ENCODE assay signal across 18 cellular contexts in the genomic region with DNA sequence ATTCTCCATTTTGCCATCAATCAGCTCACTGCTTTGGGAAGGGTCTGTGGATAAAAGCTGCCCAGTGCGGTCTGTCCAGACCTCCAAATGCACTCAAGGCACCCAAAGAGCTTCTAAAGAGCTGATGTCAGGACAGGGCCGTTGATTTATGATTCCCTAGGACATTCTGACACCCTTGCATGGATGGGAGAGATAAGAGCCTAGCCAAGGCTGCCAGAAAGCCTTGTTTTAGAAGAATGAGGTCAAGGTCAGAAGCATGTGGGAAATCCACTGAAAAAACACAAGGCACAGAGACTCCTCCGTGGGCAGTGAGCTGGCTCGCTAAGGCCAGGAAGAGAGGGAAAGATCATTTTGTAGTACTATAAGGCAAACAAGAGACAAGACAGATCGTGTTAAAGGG.
DNase-seq lines count a peak whose midpoint lies in the region; ATAC-seq, FAIRE-seq and TF ChIP-seq lines count a peak whose summit lies in the region.
"Had no signal": no experiment of that assay in that cellular context is flagged by ENCODE, and none has a peak within 500 bp of the region (broad histone marks: within the 10 kb centered on the region; RNA-seq: fewer than 3 reads in every experiment).

No MANE protein-coding gene starts in this region.

- no peak overlapping the region for H4K91ac ChIP-seq in mesenchymal stem cell (ENCODE audit: low read length)

- H3K4me1 Mint-ChIP-seq in activated T-helper 2 cell treated with anti-CD3 and anti-CD28 coated beads, Interferon-gamma antibody, Interleukin-2, Interleukin-4, amounts not matched to agents 10 μg/mL and 5 μg/mL and 100 μg/mL, durations not matched to agents 14 hours and 24 hours and 36 hours (ENCODE audit: low read depth): no peaks in the 10 kb centered on the region

- no peak for TF ChIP-seq CTCF in K562 (IDR thresholded peaks at IDR 0.05 in 2 of 3, conservative IDR thresholded peaks at IDR 0.05 in 1 of 3; ENCODE audit: insufficient read depth in 2 of 3, low read depth in 1 of 3, low read length in 3 of 3)

- H3K27ac Mint-ChIP-seq in activated T-helper 2 cell treated with anti-CD3 and anti-CD28 coated beads, Interferon-gamma antibody, Interleukin-2, Interleukin-4, amounts not matched to agents 10 μg/mL and 5 μg/mL and 100 μg/mL, durations not matched to agents 14 hours and 24 hours and 36 hours: no peak overlapping the region
- H3K27ac Mint-ChIP-seq: GM23338 had no signal

- DNase-seq in left cardiac atrium: no peak
- no peak for DNase-seq in Right ventricle myocardium superior
- DNase-seq in K562 (ENCODE audit: extremely low read depth in 1 of 4, low spot score in 3 of 4): no peak
- DNase-seq in mesenchymal stem cell: peak; percentile 61
- DNase-seq in ureter (ENCODE audit: low spot score): peak; percentile 42
- DNase-seq in NOMO-1 treated with DMSO at 0.1 percent for 48 hours (lab: John Stamatoyannopoulos, UW; ENCODE audit: unreplicated experiment): no peak
- no peak for DNase-seq in activated T-helper 2 cell treated with anti-CD3 and anti-CD28 coated beads, Interferon-gamma antibody, Interleukin-2, Interleukin-4, amounts not matched to agents 10 μg/mL and 5 μg/mL and 100 μg/mL, durations not matched to agents 14 hours and 24 hours and 36 hours (ENCODE audit: low spot score)
- DNase-seq in NCI-H446 treated with DMSO at 0.1 percent for 48 hours (lab: John Stamatoyannopoulos, UW): no peak
- DNase-seq: C1 segment of cervical spinal cord, COR-L47, GDM1, KG1, NCI-H1092, NCI-H345 had no signal

- H3K27me3 ChIP-seq in K562 (ENCODE audit: control insufficient read depth in 2 of 2, insufficient read depth in 2 of 2, low read length in 2 of 2) (no peaks in the 10 kb centered on the region), mesenchymal stem cell (ENCODE audit: control insufficient read depth in 1 of 2, insufficient read depth in 1 of 2, low read length in 2 of 2) (no peaks in the 10 kb centered on the region)

- H3K9ac ChIP-seq in K562 (ENCODE audit: insufficient read depth in 1 of 2, low read depth in 2 of 2, low read length in 2 of 2) (no peak overlapping the region), mesenchymal stem cell (ENCODE audit: low read length) (no peak overlapping the region)

- ATAC-seq in left cardiac atrium (peak; percentile 8 to 50), Right ventricle myocardium superior (ENCODE audit: poor library complexity) (no peak), K562 (no peak)
- ATAC-seq: GM23338 had no signal

- H3K18ac ChIP-seq in mesenchymal stem cell (ENCODE audit: low read depth in 1 of 2, low read length in 2 of 2): no peak overlapping the region

- H3K14ac ChIP-seq in mesenchymal stem cell (ENCODE audit: low read length in 2 of 2): no peak overlapping the region

- H3K9me3 ChIP-seq in K562 (replicated peaks; ENCODE audit: control insufficient read depth, insufficient read depth, low read depth, low read length): no peaks in the 10 kb centered on the region
- no peaks in the 10 kb centered on the region for H3K9me3 ChIP-seq in mesenchymal stem cell (ENCODE audit: control insufficient read depth, low read length)

- no peak overlapping the region for H4K8ac ChIP-seq in mesenchymal stem cell (ENCODE audit: low read length)

- no peaks in the 10 kb centered on the region for H3K36me3 Mint-ChIP-seq in activated T-helper 2 cell treated with anti-CD3 and anti-CD28 coated beads, Interferon-gamma antibody, Interleukin-2, Interleukin-4, amounts not matched to agents 10 μg/mL and 5 μg/mL and 100 μg/mL, durations not matched to agents 14 hours and 24 hours and 36 hours (ENCODE audit: low read depth)

- TF ChIP-seq POLR2A in K562 (conservative IDR thresholded peaks at IDR 0.05): no peak

- WGBS in K562 (ENCODE audit: insufficient coverage, low coverage, missing lambda C conversion rate): 3% methylated on average over 5 of the region's 5 CpGs
- WGBS in mesenchymal stem cell: 21% methylated on average over 5 of the region's 5 CpGs

- in situ Hi-C loops in K562 (cut with MboI): no loop called here

- no peak overlapping the region for H3K4me3 ChIP-seq in K562
- H3K4me3 ChIP-seq in mesenchymal stem cell (ENCODE audit: insufficient read depth in 1 of 2, low read depth in 1 of 2, low read length in 2 of 2): no peak overlapping the region
- H3K4me3 ChIP-seq: GM23338 had no signal

- no peak overlapping the region for H2AK5ac ChIP-seq in mesenchymal stem cell (ENCODE audit: low read length, severe bottlenecking)

- no peaks in the 10 kb centered on the region for H3K79me2 ChIP-seq in K562 (ENCODE audit: control insufficient read depth, insufficient read depth, low read length)

- no peak for TF ChIP-seq RAD21 in K562 (CRISPR knock-in tag; conservative IDR thresholded peaks at IDR 0.05 in 1 of 2, IDR thresholded peaks at IDR 0.05 in 1 of 2)

- no peak for FAIRE-seq in K562 (lab: Jason Lieb, UNC)
- FAIRE-seq: GM12892, GM19239 had no signal

- POLR2A ChIA-PET in K562 (lab: Yijun Ruan, JAX): no interaction called here

- no peak overlapping the region for H2BK120ac ChIP-seq in mesenchymal stem cell (ENCODE audit: low read depth, low read length)

- no peak overlapping the region for H3K23ac ChIP-seq in mesenchymal stem cell (ENCODE audit: low read length in 2 of 2)

- H3K4me3 Mint-ChIP-seq in activated T-helper 2 cell treated with anti-CD3 and anti-CD28 coated beads, Interferon-gamma antibody, Interleukin-2, Interleukin-4, amounts not matched to agents 10 μg/mL and 5 μg/mL and 100 μg/mL, durations not matched to agents 14 hours and 24 hours and 36 hours (ENCODE audit: low read depth): no peak overlapping the region
- H3K4me3 Mint-ChIP-seq: GM23338 had no signal

- no peak overlapping the region for H2BK12ac ChIP-seq in mesenchymal stem cell (ENCODE audit: low read length in 2 of 2)

- H2BK5ac ChIP-seq in mesenchymal stem cell (ENCODE audit: low read depth, low read length, poor library complexity, severe bottlenecking): no peak overlapping the region

- H2BK15ac ChIP-seq in mesenchymal stem cell (ENCODE audit: low read depth, poor library complexity, severe bottlenecking): no peak overlapping the region

- peaks cover 36% of the 10 kb centered on the region for H3K9me3 Mint-ChIP-seq in activated T-helper 2 cell treated with anti-CD3 and anti-CD28 coated beads, Interferon-gamma antibody, Interleukin-2, Interleukin-4, amounts not matched to agents 10 μg/mL and 5 μg/mL and 100 μg/mL, durations not matched to agents 14 hours and 24 hours and 36 hours
- H3K9me3 Mint-ChIP-seq: GM23338 had no signal

- no peak for TF ChIP-seq EP300 in K562 (IDR thresholded peaks at IDR 0.05; ENCODE audit: low read length)

- no peak overlapping the region for H3K27ac ChIP-seq in K562 (ENCODE audit: extremely low read depth, low read depth, low read length)
- H3K27ac ChIP-seq in mesenchymal stem cell (ENCODE audit: low read length, poor library complexity, severe bottlenecking): no peak overlapping the region
- H3K27ac ChIP-seq: HL-60 had no signal

- no peak overlapping the region for H3K4ac ChIP-seq in mesenchymal stem cell (ENCODE audit: low read depth in 1 of 2, low read length in 2 of 2)

- BruUV-seq in K562 (replicated peaks; lab: Mats Ljungman, UMichigan): no TSS peak

- CTCF ChIA-PET in K562 (lab: Yijun Ruan, JAX; ENCODE audit: low intra/inter-chr PET ratio): no interaction called here

- H3K4me2 ChIP-seq in K562 (ENCODE audit: insufficient read depth, low read length) (no peak overlapping the region), mesenchymal stem cell (ENCODE audit: low read length, poor library complexity, severe bottlenecking) (no peak overlapping the region)
- H3K4me2 ChIP-seq: GM23338 had no signal

- no peaks in the 10 kb centered on the region for H4K20me1 ChIP-seq in K562 (replicated peaks; ENCODE audit: control insufficient read depth, insufficient read depth, low read length)

- H3K9me1 ChIP-seq in K562 (ENCODE audit: control insufficient read depth, insufficient read depth, low read length): no peaks in the 10 kb centered on the region

- intact Hi-C loops in left cardiac atrium (cut with DNase I) (no loop called here), Right ventricle myocardium superior (cut with DNase I) (no loop called here), K562 (cut with micrococcal nuclease) (no loop called here)
- intact Hi-C loops in activated T-helper 2 cell treated with anti-CD3 and anti-CD28 coated beads, Interferon-gamma antibody, Interleukin-2, Interleukin-4, amounts not matched to agents 10 μg/mL and 5 μg/mL and 100 μg/mL, durations not matched to agents 14 hours and 24 hours and 36 hours (cut with micrococcal nuclease): no loop called here

- H3K27me3 Mint-ChIP-seq in activated T-helper 2 cell treated with anti-CD3 and anti-CD28 coated beads, Interferon-gamma antibody, Interleukin-2, Interleukin-4, amounts not matched to agents 10 μg/mL and 5 μg/mL and 100 μg/mL, durations not matched to agents 14 hours and 24 hours and 36 hours (ENCODE audit: low read depth): no peaks in the 10 kb centered on the region

- H3K36me3 ChIP-seq in K562 (ENCODE audit: control insufficient read depth, insufficient read depth, low read length) (no peaks in the 10 kb centered on the region), mesenchymal stem cell (ENCODE audit: control insufficient read depth in 1 of 2, insufficient read depth in 2 of 2, low read depth in 1 of 2, low read length in 2 of 2) (no peaks in the 10 kb centered on the region)

- no peaks in the 10 kb centered on the region for H3K79me1 ChIP-seq in mesenchymal stem cell (replicated peaks; ENCODE audit: low read length, poor library complexity, severe bottlenecking)

- H2AFZ ChIP-seq in K562 (ENCODE audit: low read depth, low read length): no peak overlapping the region
- H2AFZ ChIP-seq in mesenchymal stem cell (ENCODE audit: low read depth, low read length): no peak overlapping the region
- H2AFZ ChIP-seq: GM23338 had no signal

- H3K4me1 ChIP-seq in K562 (replicated peaks in 1 of 2; ENCODE audit: control insufficient read depth in 2 of 2, insufficient read depth in 2 of 2, low read length in 2 of 2) (no peaks in the 10 kb centered on the region), mesenchymal stem cell (ENCODE audit: control insufficient read depth, insufficient read depth, low read depth, low read length) (no peaks in the 10 kb centered on the region)

TF ChIP-seq in K562, 482 proteins besides CTCF, POLR2A, EP300 and RAD21:
- TF ChIP-seq, protein P1, sequence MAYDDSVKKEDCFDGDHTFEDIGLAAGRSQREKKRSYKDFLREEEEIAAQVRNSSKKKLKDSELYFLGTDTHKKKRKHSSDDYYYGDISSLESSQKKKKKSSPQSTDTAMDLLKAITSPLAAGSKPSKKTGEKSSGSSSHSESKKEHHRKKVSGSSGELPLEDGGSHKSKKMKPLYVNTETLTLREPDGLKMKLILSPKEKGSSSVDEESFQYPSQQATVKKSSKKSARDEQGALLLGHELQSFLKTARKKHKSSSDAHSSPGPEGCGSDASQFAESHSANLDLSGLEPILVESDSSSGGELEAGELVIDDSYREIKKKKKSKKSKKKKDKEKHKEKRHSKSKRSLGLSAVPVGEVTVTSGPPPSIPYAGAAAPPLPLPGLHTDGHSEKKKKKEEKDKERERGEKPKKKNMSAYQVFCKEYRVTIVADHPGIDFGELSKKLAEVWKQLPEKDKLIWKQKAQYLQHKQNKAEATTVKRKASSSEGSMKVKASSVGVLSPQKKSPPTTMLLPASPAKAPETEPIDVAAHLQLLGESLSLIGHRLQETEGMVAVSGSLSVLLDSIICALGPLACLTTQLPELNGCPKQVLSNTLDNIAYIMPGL (CRISPR knock-in tag; IDR thresholded peaks at IDR 0.05): no peak
- TF ChIP-seq MEIS2 (IDR thresholded peaks at IDR 0.05; ENCODE audit: partially characterized antibody): peak; percentile 4
TF ChIP-seq in K562: peak in this region for 1.

Comparison
In these comparisons a context has a peak if more than half of its experiments do, and no peak if none do; other contexts are left out.
1. ATAC-seq: peak in left cardiac atrium (2 of 2); none in Right ventricle myocardium superior (single experiment) and K562 (single experiment).
2. DNase-seq: peak in mesenchymal stem cell (single experiment) and ureter (single experiment); none in left cardiac atrium (single experiment), Right ventricle myocardium superior (single experiment), K562 (0 of 4), NOMO-1 treated with DMSO at 0.1 percent for 48 hours (single experiment), activated T-helper 2 cell treated with anti-CD3 and anti-CD28 coated beads, Interferon-gamma antibody, Interleukin-2, Interleukin-4, amounts not matched to agents 10 μg/mL and 5 μg/mL and 100 μg/mL, durations not matched to agents 14 hours and 24 hours and 36 hours (single experiment) and NCI-H446 treated with DMSO at 0.1 percent for 48 hours (single experiment).